ENCODE assay signal across 1 cellular context in the genomic region with DNA sequence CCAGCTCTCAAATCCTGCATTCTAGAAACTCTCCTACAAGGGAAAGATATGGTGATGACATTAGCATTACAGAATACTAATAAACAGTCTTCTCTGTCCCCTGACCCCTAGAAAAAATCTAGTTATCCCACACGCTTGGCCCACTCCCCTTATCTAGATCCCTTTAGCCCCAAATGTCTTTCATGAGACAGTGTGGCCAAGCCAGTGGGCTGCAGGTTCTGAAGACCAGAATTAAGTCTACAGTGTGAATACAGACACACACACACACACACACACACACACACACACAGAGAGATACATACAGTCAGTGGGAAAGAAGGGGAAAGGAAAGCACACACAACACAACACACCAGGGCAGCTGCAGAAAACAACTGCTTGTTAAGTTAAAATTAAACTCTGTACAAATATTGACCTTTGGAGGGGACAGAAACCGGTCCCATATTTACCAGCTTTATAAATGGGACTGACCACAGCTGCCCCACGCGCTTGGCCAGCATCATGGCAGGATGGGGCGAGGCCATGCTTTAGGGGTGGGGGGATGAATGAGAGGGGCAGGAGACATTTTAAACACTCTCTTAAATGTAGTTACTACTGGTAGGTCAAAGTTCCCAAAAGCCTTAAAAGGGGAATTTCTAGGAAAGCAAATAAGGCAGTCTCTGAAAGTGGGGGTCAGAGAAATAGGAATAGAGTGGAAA.
A peak's percentile ranks its signal among the peaks of the same experiment; 100 is the strongest.
TF ChIP-seq lines count a peak whose summit lies in the region.

No MANE protein-coding gene starts in this region.

TF ChIP-seq in liver, 16 proteins besides CTCF, POLR2A, EP300 and RAD21 (continued from another document):
- TF ChIP-seq RXRA (IDR thresholded peaks at IDR 0.05) (peak; percentile 36 to 64), HNF4G (IDR thresholded peaks at IDR 0.05) (no peak), HNF4A (conservative IDR thresholded peaks at IDR 0.05) (peak; percentile 59 to 61), JUND (IDR thresholded peaks at IDR 0.05) (peak in 1 of 2 donors; percentile 56), GABPA (IDR thresholded peaks at IDR 0.05 in 1 of 2, conservative IDR thresholded peaks at IDR 0.05 in 1 of 2) (no peak)
